ENCODE assay signal across 8 cellular contexts in the genomic region with DNA sequence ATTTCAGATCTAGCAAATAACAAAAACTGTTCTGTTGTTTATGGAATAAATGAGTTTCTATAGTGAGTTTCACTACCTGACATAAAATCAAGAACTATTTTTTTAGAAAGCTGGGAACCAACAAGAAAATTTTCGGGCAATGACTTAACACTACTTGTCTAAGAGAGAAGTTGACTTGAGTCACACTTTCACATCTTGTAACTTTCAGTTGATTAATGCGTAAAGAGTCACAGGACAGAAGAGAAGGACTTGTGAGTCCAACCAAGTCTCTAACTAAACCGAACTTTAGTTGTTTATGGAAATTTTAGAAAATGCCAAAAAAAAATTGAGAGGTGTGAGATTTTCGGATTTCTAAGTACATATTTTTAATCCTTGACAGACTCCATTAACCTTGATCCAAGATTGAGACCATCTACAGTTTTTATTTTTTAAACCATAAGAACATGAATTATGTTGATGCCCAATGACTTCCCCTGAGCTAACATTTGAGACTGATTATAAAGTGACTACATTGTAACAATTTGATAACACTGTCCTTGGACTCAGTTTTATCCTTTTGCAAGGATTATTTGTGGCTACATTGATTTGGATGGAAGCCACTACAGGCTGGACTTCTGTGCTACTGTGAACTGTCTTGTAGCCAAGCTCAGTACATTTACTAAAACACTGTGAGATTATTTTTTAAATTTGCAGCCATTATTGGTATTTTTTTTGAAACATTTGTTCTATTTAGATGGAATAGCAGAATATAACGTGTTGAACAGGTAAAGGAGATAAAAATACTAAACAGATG.
A peak's percentile ranks its signal among the peaks of the same experiment; 100 is the strongest.
DNase-seq lines count a peak whose midpoint lies in the region; ATAC-seq lines count a peak whose summit lies in the region.

No MANE protein-coding gene starts in this region.

- H3K27ac Mint-ChIP-seq in dendritic cell treated with granulocyte-macrophage colony-stimulating factor and Interleukin-4, amounts not matched to agents 40 ng/mL and 50 ng/mL, for 4 days = peak overlapping the region; percentile 85

- ATAC-seq in GM18502 (IDR thresholded peaks at IDR 0.05; ENCODE audit: poor library complexity, unreplicated experiment) (peak; percentile 64), GM21526 (IDR thresholded peaks at IDR 0.05; ENCODE audit: low FRiP score, unreplicated experiment) (peak; percentile 67), HG03558 (IDR thresholded peaks at IDR 0.05; ENCODE audit: extremely low read depth, unreplicated experiment) (peak; percentile 63), aorta (ENCODE audit: low FRiP score) (no peak)

- H3K36me3 Mint-ChIP-seq in dendritic cell treated with granulocyte-macrophage colony-stimulating factor and Interleukin-4, amounts not matched to agents 40 ng/mL and 50 ng/mL, for 4 days (ENCODE audit: low read depth) = no peaks in the 10 kb centered on the region

- no peaks in the 10 kb centered on the region for H3K27me3 Mint-ChIP-seq in dendritic cell treated with granulocyte-macrophage colony-stimulating factor and Interleukin-4, amounts not matched to agents 40 ng/mL and 50 ng/mL, for 4 days

- no peaks in the 10 kb centered on the region for H3K9me3 ChIP-seq in aorta (ENCODE audit: control insufficient read depth, low read length)

- H3K4me3 ChIP-seq in aorta (ENCODE audit: low read length in 2 of 2) = no peak overlapping the region

- no peaks in the 10 kb centered on the region for H3K36me3 ChIP-seq in aorta (ENCODE audit: control insufficient read depth in 1 of 2, insufficient read depth in 2 of 2, low read length in 1 of 2)

- H3K27ac ChIP-seq in aorta (ENCODE audit: low read depth in 1 of 2, low read length in 2 of 2) = no peak overlapping the region

- no peaks in the 10 kb centered on the region for H3K27me3 ChIP-seq in aorta (ENCODE audit: control insufficient read depth in 1 of 2, insufficient read depth in 2 of 2, low read length in 1 of 2)

- DNase-seq in foreskin melanocyte = no peak
- no peak for DNase-seq in aorta
- DNase-seq in ureter (ENCODE audit: low spot score) = no peak
- DNase-seq in amniotic stem cell (lab: John Stamatoyannopoulos, UW) = no peak

- intact Hi-C loops in dendritic cell treated with granulocyte-macrophage colony-stimulating factor and Interleukin-4, amounts not matched to agents 40 ng/mL and 50 ng/mL, for 4 days (cut with micrococcal nuclease) = no loop called here
- intact Hi-C loops in aorta (cut with DNase I) = no loop called here

- WGBS in aorta, 2 donors = 83 to 86% methylated on average over 5 of the region's 5 CpGs

- peak overlapping the region; percentile 6 for H3K4me3 Mint-ChIP-seq in dendritic cell treated with granulocyte-macrophage colony-stimulating factor and Interleukin-4, amounts not matched to agents 40 ng/mL and 50 ng/mL, for 4 days

- peaks cover 36% of the 10 kb centered on the region for H3K4me1 Mint-ChIP-seq in dendritic cell treated with granulocyte-macrophage colony-stimulating factor and Interleukin-4, amounts not matched to agents 40 ng/mL and 50 ng/mL, for 4 days (ENCODE audit: low read depth)

- H3K4me1 ChIP-seq in aorta (ENCODE audit: control insufficient read depth in 1 of 2, insufficient read depth in 2 of 2, low read length in 2 of 2) = no peaks in the 10 kb centered on the region

- H3K9me3 Mint-ChIP-seq in dendritic cell treated with granulocyte-macrophage colony-stimulating factor and Interleukin-4, amounts not matched to agents 40 ng/mL and 50 ng/mL, for 4 days = no peaks in the 10 kb centered on the region
